In the genomic region with DNA sequence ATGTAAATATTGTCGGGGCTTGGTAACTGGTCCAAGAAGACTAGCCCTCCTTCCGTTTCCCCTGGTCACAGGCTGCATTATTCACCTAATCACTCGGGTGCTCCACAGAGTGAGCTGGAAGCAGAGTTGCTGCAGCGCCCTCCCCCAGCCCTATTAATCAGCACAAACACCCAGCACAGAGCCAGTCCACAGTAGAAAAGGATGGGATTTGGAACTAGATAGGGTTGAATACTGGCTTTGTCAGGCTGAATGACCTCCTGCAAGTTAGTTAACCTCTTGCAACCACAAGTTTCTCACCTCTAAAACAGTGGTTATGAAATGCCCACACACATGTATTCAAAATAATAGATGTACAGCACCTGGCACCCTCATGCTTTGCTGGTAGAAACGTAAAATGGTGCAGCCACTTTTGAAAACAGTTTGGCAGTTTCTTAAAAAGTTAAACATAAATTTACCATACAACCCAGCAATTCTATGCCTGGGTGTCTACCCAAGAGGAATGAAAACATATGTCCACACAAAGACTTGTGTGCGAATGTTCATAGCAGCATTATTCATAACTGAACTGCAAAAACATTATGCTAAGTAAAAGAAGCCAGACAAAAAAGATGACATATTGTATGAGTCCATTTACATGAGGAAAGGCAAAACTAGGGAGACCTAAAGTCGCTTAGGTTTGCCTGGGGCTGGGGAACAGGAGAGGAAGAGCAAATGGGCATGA, we compare ENCODE assay signal across 1 cellular context.
TF ChIP-seq lines count a peak whose summit lies in the region.

No MANE protein-coding gene starts in this region.

TF ChIP-seq in endothelial cell of umbilical vein, 7 proteins besides CTCF, POLR2A, EP300 and RAD21:
- TF ChIP-seq JUN (IDR thresholded peaks at IDR 0.05; ENCODE audit: borderline replicate concordance, insufficient read depth, insufficient read length, low read depth), result no peak
- no peak for TF ChIP-seq EZH2 (IDR thresholded peaks at IDR 0.05; ENCODE audit: borderline replicate concordance, low read depth, low read length, severe bottlenecking)
- TF ChIP-seq, protein P1, sequence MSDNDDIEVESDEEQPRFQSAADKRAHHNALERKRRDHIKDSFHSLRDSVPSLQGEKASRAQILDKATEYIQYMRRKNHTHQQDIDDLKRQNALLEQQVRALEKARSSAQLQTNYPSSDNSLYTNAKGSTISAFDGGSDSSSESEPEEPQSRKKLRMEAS (IDR thresholded peaks at IDR 0.05; ENCODE audit: insufficient read depth, insufficient read length), result no peak
- no peak for TF ChIP-seq FOS (IDR thresholded peaks at IDR 0.05; ENCODE audit: borderline replicate concordance, insufficient read depth, low read length)
- no peak for TF ChIP-seq GATA2 (IDR thresholded peaks at IDR 0.05; ENCODE audit: insufficient read depth, insufficient read length, low read depth, low read length)
- TF ChIP-seq MYC (IDR thresholded peaks at IDR 0.05; ENCODE audit: low read depth, low read length), result no peak
- TF ChIP-seq POLR2AphosphoS5 (IDR thresholded peaks at IDR 0.05; ENCODE audit: insufficient read depth, low read depth, low read length), result no peak
